Comparison of ENCODE assay signal across 8 cellular contexts in the genomic region with DNA sequence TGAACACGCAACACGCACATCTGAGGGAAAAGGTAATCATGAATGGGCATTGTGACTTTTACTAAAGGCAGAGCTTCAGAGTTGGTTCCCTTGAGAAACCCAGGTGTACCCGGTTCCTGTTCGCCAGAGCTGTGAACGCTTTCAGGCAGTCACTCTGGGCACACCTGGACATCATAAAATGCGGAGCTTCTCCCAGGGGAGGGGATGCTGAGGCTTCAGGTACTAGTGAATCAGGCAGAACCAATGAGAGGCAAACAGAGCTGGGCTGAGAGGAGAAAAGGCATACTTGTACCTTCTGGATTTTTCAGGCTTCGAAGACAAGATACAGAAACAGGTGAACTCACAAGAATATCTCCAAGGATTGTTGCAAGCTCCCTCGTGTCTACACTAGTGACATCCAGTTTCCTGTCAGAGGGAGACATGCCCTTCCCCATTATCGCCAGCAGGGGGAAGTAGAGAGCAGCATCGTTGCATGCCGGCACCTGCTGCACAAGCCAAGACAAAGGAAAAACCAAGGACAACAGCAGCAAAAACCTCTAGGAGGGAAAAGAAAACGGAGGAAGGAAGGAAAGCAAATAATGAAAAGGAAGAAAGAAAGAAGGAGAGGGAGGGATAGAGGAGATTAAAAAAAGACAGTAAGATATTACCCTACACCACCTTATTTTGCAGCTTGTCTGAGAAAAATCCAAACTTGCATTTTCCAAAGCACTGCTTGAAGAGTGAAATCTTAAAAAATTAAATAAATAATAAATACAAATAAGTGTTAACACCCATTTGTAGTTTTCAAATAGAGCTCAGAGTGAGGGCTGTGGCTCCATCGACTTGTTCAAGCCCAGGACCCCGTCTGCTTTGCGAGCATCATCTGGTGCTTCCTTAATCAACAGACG.
DNase-seq lines count a peak whose midpoint lies in the region; ATAC-seq and TF ChIP-seq lines count a peak whose summit lies in the region.

No MANE protein-coding gene starts in this region.

- peaks cover 0 to 13% of the 10 kb centered on the region in 2 experiments for H3K4me1 ChIP-seq in neutrophil (ENCODE audit: control insufficient read depth in 1 of 2, insufficient read depth in 1 of 2, low read depth in 1 of 2, low read length in 1 of 2)

- H3K9me3 ChIP-seq in neutrophil, result no peaks in the 10 kb centered on the region

- peak; percentile 63 for ATAC-seq in GM18870 (IDR thresholded peaks at IDR 0.05; ENCODE audit: unreplicated experiment)

- no peak overlapping the region for H3K4me3 ChIP-seq in neutrophil (ENCODE audit: low read depth in 1 of 2, low read length in 1 of 2)

- no peaks in the 10 kb centered on the region for H3K36me3 ChIP-seq in neutrophil

- peaks cover 70% of the 10 kb centered on the region for H3K27me3 ChIP-seq in neutrophil

- TF ChIP-seq CTCF in AG09319 (IDR thresholded peaks at IDR 0.05; ENCODE audit: low read depth, low read length) (peak; percentile 100), neutrophil (IDR thresholded peaks at IDR 0.05) (peak; percentile 90)

- H3K27ac ChIP-seq in neutrophil, result no peak overlapping the region

- DNase-seq in AG09319 (ENCODE audit: extremely low read depth, low read depth) (peak; percentile 29), Kasumi-1 (lab: John Stamatoyannopoulos, UW) (peak; percentile 75 to 81), RPMI8226 (peak; percentile 79), activated T-helper 1 cell treated with Interleukin-2 at 50 U/mL for 16 hours (ENCODE audit: low read depth) (peak; percentile 57), fibroblast of the conjunctiva (ENCODE audit: low read depth) (peak; percentile 51), superior temporal gyrus (ENCODE audit: extremely low spot score) (peak; percentile 94)

Comparison
In these comparisons a context has a peak if more than half of its experiments do, and no peak if none do; other contexts are left out.
1. DNase-seq: peak in every context shown above with its lines; median percentile 94 in superior temporal gyrus; 79 in RPMI8226; 78 in Kasumi-1; 57 in activated T-helper 1 cell treated with Interleukin-2 at 50 U/mL for 16 hours; 51 in fibroblast of the conjunctiva; 29 in AG09319.